ENCODE assay signal across 14 cellular contexts in the genomic region with DNA sequence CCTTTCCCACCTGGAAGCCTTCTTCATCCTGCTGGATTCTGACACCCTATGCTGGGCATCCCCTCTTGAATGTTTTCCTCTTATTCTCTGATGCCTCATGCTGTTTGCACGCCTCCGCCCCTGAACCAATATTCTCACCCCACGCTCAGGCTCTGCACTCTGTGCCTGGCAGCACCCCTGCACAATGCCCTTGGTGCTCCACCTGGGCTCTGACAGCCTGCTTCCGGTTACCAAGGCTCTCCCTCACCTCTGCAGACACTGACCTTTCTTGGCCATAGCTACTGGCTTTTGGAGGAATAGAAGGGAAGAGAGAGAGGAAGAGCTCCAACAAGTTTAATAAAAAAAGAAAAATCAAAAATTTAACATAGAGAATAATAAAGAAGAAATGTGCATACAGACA.
DNase-seq lines count a peak whose midpoint lies in the region; ATAC-seq and TF ChIP-seq lines count a peak whose summit lies in the region.
"Had no signal": no experiment of that assay in that cellular context is flagged by ENCODE, and none has a peak within 500 bp of the region (broad histone marks: within the 10 kb centered on the region; RNA-seq: fewer than 3 reads in every experiment).

No MANE protein-coding gene starts in this region.

- H3K27me3 ChIP-seq in BLaER1 (no peaks in the 10 kb centered on the region), HCT116 (ENCODE audit: insufficient read depth, low read length) (no peaks in the 10 kb centered on the region), PC-3 (ENCODE audit: low read length) (no peaks in the 10 kb centered on the region)

- no peaks in the 10 kb centered on the region for H3K9me3 ChIP-seq in BLaER1
- H3K9me3 ChIP-seq in HCT116 (ENCODE audit: control insufficient read depth in 1 of 2, insufficient read depth in 1 of 2, low read depth in 1 of 2, low read length in 2 of 2): no peaks in the 10 kb centered on the region
- H3K9me3 ChIP-seq in PC-3 (ENCODE audit: low read length): peaks cover 2% of the 10 kb centered on the region; the same call in 1 of the 2 replicates
- H3K9me3 ChIP-seq: HAP-1 had no signal

- H3K4me3 ChIP-seq in BLaER1 (no peak overlapping the region), HCT116 (replicated peaks in 1 of 2; ENCODE audit: low read depth in 1 of 2, low read length in 2 of 2) (no peak overlapping the region), PC-3 (ENCODE audit: low read length) (no peak overlapping the region)
- H3K4me3 ChIP-seq: GM12878, HAP-1 had no signal

- RAD21 ChIA-PET in HCT116 (lab: Charles Lee; ENCODE audit: low non-redundant PET in 1 of 2, low total read pairs in 2 of 2, uncharacterized antibody in 2 of 2, unreplicated experiment in 2 of 2): no interaction called here

- H3K9ac ChIP-seq in BLaER1 (no peak overlapping the region), HCT116 (ENCODE audit: low read length) (no peak overlapping the region), PC-3 (ENCODE audit: low read length) (no peak overlapping the region)

- H3K4me2 ChIP-seq in BLaER1 (peak overlapping the region; percentile 80), HCT116 (ENCODE audit: low read length) (peak overlapping the region; percentile 47), PC-3 (ENCODE audit: low read length) (peak overlapping the region; percentile 51)

- no peak for TF ChIP-seq RAD21 in HCT116 (IDR thresholded peaks at IDR 0.05; ENCODE audit: low read depth)

- H3F3A ChIP-seq in PC-3 (ENCODE audit: low read length, unreplicated experiment): no peaks in the 10 kb centered on the region

- in situ Hi-C loops in KBM-7 (cut with MboI; ENCODE audit: low pct_unique_long_range_greater_than_20kb, low sequenced_read_pairs): no loop called here

- no TSS peak for BruUV-seq in HCT116 (replicated peaks; lab: Mats Ljungman, UMichigan)
- BruUV-seq in PC-3 (replicated peaks; lab: Mats Ljungman, UMichigan): no TSS peak

- CTCF ChIA-PET in HCT116 (lab: Charles Lee) (no interaction called here), PC-3 (lab: Charles Lee) (no interaction called here)

- H3K4me1 ChIP-seq in BLaER1 (peaks cover 47% of the 10 kb centered on the region), HCT116 (ENCODE audit: control insufficient read depth in 1 of 2, insufficient read depth in 2 of 2, low read length in 2 of 2) (peaks cover 0 to 43% of the 10 kb centered on the region in 2 experiments; a peak in 3 of 4 replicates), PC-3 (ENCODE audit: insufficient read depth, low read length) (peaks cover 25% of the 10 kb centered on the region)
- H3K4me1 ChIP-seq: Caco-2 had no signal

- no peaks in the 10 kb centered on the region for H4K20me1 ChIP-seq in BLaER1
- no peaks in the 10 kb centered on the region for H4K20me1 ChIP-seq in HCT116 (ENCODE audit: insufficient read depth)
- no peaks in the 10 kb centered on the region for H4K20me1 ChIP-seq in PC-3 (ENCODE audit: low read length)

- TF ChIP-seq CTCF in HCT116 (IDR thresholded peaks at IDR 0.05 in 2 of 3, conservative IDR thresholded peaks at IDR 0.05 in 1 of 3; ENCODE audit: borderline replicate concordance in 1 of 3, insufficient read depth in 1 of 3, low read depth in 2 of 3, low read length in 2 of 3) (no peak), PC-3 (conservative IDR thresholded peaks at IDR 0.05; ENCODE audit: low read depth, low read length) (no peak)

- no peak overlapping the region for H2AFZ ChIP-seq in HCT116 (ENCODE audit: low read depth, low read length, poor library complexity, severe bottlenecking)
- no peak overlapping the region for H2AFZ ChIP-seq in PC-3 (ENCODE audit: low read length)

- intact Hi-C loops in HCT116 (cut with micrococcal nuclease): no loop called here
- intact Hi-C loops in PC-3 (cut with micrococcal nuclease): loop anchor here (10.0 kb wide), 1 partner anchor 47 kb away; no protein-coding TSS in a partner anchor

- H3K9me2 ChIP-seq in HCT116 (ENCODE audit: insufficient read depth): no peaks in the 10 kb centered on the region
- H3K9me2 ChIP-seq in PC-3 (replicated peaks; ENCODE audit: low read length): no peaks in the 10 kb centered on the region

- POLR2A ChIA-PET in HCT116 (lab: Charles Lee): interaction anchor here (0.6 kb wide), 1 partner anchor 258 kb away, joined by 4 read pairs; no protein-coding TSS in a partner anchor
- POLR2A ChIA-PET in PC-3 (lab: Charles Lee; ENCODE audit: unreplicated experiment): no interaction called here

- H3K27ac ChIP-seq in BLaER1 (peak overlapping the region; percentile 32; the same call in 1 of the 2 replicates), HCT116 (ENCODE audit: low read depth, low read length) (no peak overlapping the region), PC-3 (ENCODE audit: low read length) (peak overlapping the region; percentile 33; the same call in 1 of the 2 replicates)

- H3K36me3 ChIP-seq in BLaER1 (no peaks in the 10 kb centered on the region), HCT116 (ENCODE audit: control insufficient read depth in 1 of 2, insufficient read depth in 2 of 2, low read length in 2 of 2) (no peaks in the 10 kb centered on the region), PC-3 (ENCODE audit: low read depth, low read length) (no peaks in the 10 kb centered on the region)
- H3K36me3 ChIP-seq: HAP-1 had no signal

- no peak for TF ChIP-seq POLR2A in HCT116 (IDR thresholded peaks at IDR 0.05; ENCODE audit: borderline replicate concordance, extremely low read depth, insufficient read depth, insufficient read length)

- DNase-seq in HCT116 (ENCODE audit: low read depth, low spot score) (no peak), PC-3 (no peak), islet precursor cell (peak; percentile 35), KBM-7 (no peak)
- DNase-seq in activated T-cell treated with anti-CD3 and anti-CD28 coated beads, Interleukin-2, amount 50 U/mL, for 1 hour: no peak
- DNase-seq: Caco-2; CD8-positive, alpha-beta memory T cell; HFFc6 had no signal

- ATAC-seq in HCT116 (peak; percentile 38; the same call in 1 of the 2 replicates), PC-3 (no peak), GM21515 (IDR thresholded peaks at IDR 0.05; ENCODE audit: unreplicated experiment) (no peak), GM19324 (IDR thresholded peaks at IDR 0.05; ENCODE audit: low FRiP score, unreplicated experiment) (no peak)
- ATAC-seq: HepG2 had no signal

- no peaks in the 10 kb centered on the region for H3K79me2 ChIP-seq in HCT116 (ENCODE audit: insufficient read depth, low read length)
- H3K79me2 ChIP-seq in PC-3 (ENCODE audit: low read length): no peaks in the 10 kb centered on the region

TF ChIP-seq in HCT116, 20 proteins besides CTCF, POLR2A, EP300 and RAD21 (continues in another document):
- TF ChIP-seq ELF1 (IDR thresholded peaks at IDR 0.05; ENCODE audit: borderline replicate concordance, low read depth) (no peak), CBX3 (IDR thresholded peaks at IDR 0.05; ENCODE audit: low read depth) (no peak), YY1 (IDR thresholded peaks at IDR 0.05; ENCODE audit: extremely low read depth, insufficient replicate concordance, low read depth, low read length) (no peak), EZH2 (IDR thresholded peaks at IDR 0.05) (no peak), SIN3A (IDR thresholded peaks at IDR 0.05; ENCODE audit: low read depth) (no peak), EZH2phosphoT487 (IDR thresholded peaks at IDR 0.05; ENCODE audit: borderline replicate concordance) (no peak), CEBPB (IDR thresholded peaks at IDR 0.05; ENCODE audit: low read depth) (no peak), ZBTB33 (IDR thresholded peaks at IDR 0.05; ENCODE audit: extremely low read depth, insufficient replicate concordance, low read length) (no peak), ATF3 (IDR thresholded peaks at IDR 0.05) (no peak)
- TF ChIP-seq, protein P1, sequence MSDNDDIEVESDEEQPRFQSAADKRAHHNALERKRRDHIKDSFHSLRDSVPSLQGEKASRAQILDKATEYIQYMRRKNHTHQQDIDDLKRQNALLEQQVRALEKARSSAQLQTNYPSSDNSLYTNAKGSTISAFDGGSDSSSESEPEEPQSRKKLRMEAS (IDR thresholded peaks at IDR 0.05): no peak
